8 cellular contexts compared by ENCODE assay signal in the genomic region with DNA sequence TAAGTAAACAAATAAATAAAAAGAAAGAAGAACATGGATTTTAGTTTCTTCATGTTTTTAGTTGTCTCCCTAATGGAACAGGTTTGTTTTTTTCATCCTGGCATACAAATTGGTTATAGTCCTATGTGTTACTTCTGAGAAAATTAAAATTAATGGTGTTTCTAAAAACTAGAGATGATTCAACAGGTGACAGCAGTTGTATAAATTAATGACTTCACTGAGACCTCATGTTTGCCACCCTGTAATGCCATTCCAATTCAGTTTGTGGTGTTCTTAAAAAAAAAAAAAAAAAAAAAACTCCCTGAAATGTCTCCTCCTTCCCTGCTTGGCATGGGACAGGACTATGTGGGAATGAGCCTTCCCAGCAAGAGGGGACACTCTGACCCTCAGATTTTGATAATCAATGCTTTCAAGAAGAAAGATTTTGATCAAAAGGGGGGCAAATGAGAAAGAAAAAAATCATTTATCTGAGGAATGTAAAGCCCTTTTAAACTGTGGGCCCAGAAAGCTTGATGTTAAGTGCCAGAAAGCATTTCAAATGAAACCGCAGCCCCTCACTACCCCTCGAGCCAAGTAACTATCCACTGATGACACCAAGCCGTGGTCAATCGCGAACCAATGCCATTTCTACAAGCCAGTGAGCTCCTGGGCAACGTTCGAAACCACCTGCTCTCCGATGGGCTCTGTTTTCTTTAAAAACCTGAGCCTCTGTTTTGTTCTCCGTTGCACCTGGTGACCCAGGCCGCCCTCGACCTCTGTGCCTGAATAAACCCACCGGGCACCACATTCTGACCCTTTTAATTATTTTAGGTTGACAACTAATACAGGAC. TPM values are rescaled to one million over a fixed set of nuclear protein-coding genes. Genes with fewer than 3 reads are reported as not detected.
DNase-seq lines count a peak whose midpoint lies in the region; ATAC-seq and TF ChIP-seq lines count a peak whose summit lies in the region.

No MANE protein-coding gene starts in this region.

- peak overlapping the region; percentile 58 for H2AFZ ChIP-seq in SK-N-SH (ENCODE audit: low read depth)

- 8% methylated on average over 12 of the region's 12 CpGs for WGBS in SK-N-SH (ENCODE audit: low lambda C conversion rate)

- no peak for TF ChIP-seq RAD21 in SK-N-SH (IDR thresholded peaks at IDR 0.05; ENCODE audit: low read length)

- DNase-seq in SK-N-SH, result no peak
- DNase-seq in activated CD4-positive, alpha-beta memory T cell treated with anti-CD3 and anti-CD28 coated beads, Interleukin-2, amount 10 ng/mL, durations not matched to agents 7 days and 5 days, result no peak
- DNase-seq in NCI-H446 treated with DMSO at 0.1 percent for 48 hours (lab: John Stamatoyannopoulos, UW), result no peak
- no peak for DNase-seq in HPDE6-E6E7 (ENCODE audit: extremely low spot score)

- H3K4me2 ChIP-seq in SK-N-SH, result peak overlapping the region; percentile 93

- H3K4me3 ChIP-seq in SK-N-SH (ENCODE audit: low read depth in 2 of 2, low read length in 1 of 2) (peak overlapping the region; percentile 81 to 86), iPS-11a (ENCODE audit: low read depth, low read length) (peak overlapping the region; percentile 86), stomach smooth muscle (ENCODE audit: low read length in 2 of 2) (peak overlapping the region; percentile 82)

- CTCF ChIA-PET in SK-N-SH (lab: Yijun Ruan, JAX), result interaction anchor here (0.6 to 4.4 kb wide), 17 partner anchors 8 to 649 kb away, joined by 3 to 27 read pairs (median 6); partner anchors contain the start of genes ENTPD8 and NRARP
- CTCF ChIA-PET in activated CD4-positive, alpha-beta memory T cell treated with anti-CD3 and anti-CD28 coated beads, Interleukin-2, amount 10 ng/mL, durations not matched to agents 7 days and 5 days (lab: Charles Lee), result interaction anchor here (0.9 to 2.0 kb wide), 7 partner anchors 11 to 124 kb away, joined by 3 to 19 read pairs (median 4); partner anchors contain the start of gene NSMF

- H3K27ac ChIP-seq in SK-N-SH (ENCODE audit: low read depth in 2 of 2, low read length in 1 of 2) (peak overlapping the region in 1 of 2 experiments; percentile 31; a peak in 1 of 4 replicates), stomach smooth muscle (ENCODE audit: low read length) (no peak overlapping the region)

- peaks cover 17% of the 10 kb centered on the region for H3F3A ChIP-seq in SK-N-SH (replicated peaks; ENCODE audit: insufficient read depth)

- H3K9me3 ChIP-seq in SK-N-SH (no peaks in the 10 kb centered on the region), stomach smooth muscle (ENCODE audit: control insufficient read depth in 2 of 2, low read length in 2 of 2) (no peaks in the 10 kb centered on the region)

- TF ChIP-seq CTCF in SK-N-SH (IDR thresholded peaks at IDR 0.05), result no peak

- no peaks in the 10 kb centered on the region for H3K36me3 Mint-ChIP-seq in activated CD4-positive, alpha-beta memory T cell treated with anti-CD3 and anti-CD28 coated beads, Interleukin-2, amount 10 ng/mL, durations not matched to agents 7 days and 5 days (ENCODE audit: low read depth)

- H3K27ac Mint-ChIP-seq in activated CD4-positive, alpha-beta memory T cell treated with anti-CD3 and anti-CD28 coated beads, Interleukin-2, amount 10 ng/mL, durations not matched to agents 7 days and 5 days, result peak overlapping the region; percentile 50

- peak overlapping the region; percentile 78 for H3K4me3 Mint-ChIP-seq in activated CD4-positive, alpha-beta memory T cell treated with anti-CD3 and anti-CD28 coated beads, Interleukin-2, amount 10 ng/mL, durations not matched to agents 7 days and 5 days

- no peaks in the 10 kb centered on the region for H3K9me2 ChIP-seq in SK-N-SH

- H3K79me2 ChIP-seq in SK-N-SH (ENCODE audit: insufficient read depth), result peaks cover 36% of the 10 kb centered on the region

- H3K27me3 Mint-ChIP-seq in activated CD4-positive, alpha-beta memory T cell treated with anti-CD3 and anti-CD28 coated beads, Interleukin-2, amount 10 ng/mL, durations not matched to agents 7 days and 5 days, result peaks cover 7% of the 10 kb centered on the region

- peak overlapping the region; percentile 71 for H3K9ac ChIP-seq in SK-N-SH
- H3K9ac ChIP-seq in stomach smooth muscle (ENCODE audit: low read length in 2 of 2), result peak overlapping the region; percentile 70 to 73

- TF ChIP-seq EP300 in SK-N-SH (IDR thresholded peaks at IDR 0.05; ENCODE audit: borderline replicate concordance in 1 of 2, low read depth in 1 of 2, low read length in 1 of 2), result no peak

- peaks cover 0 to 21% of the 10 kb centered on the region in 2 experiments; a peak in 2 of 4 replicates for H3K4me1 ChIP-seq in SK-N-SH (ENCODE audit: control insufficient read depth in 1 of 2, insufficient read depth in 2 of 2, low read depth in 1 of 2, low read length in 1 of 2)
- peaks cover 22% of the 10 kb centered on the region for H3K4me1 ChIP-seq in stomach smooth muscle (ENCODE audit: control insufficient read depth, insufficient read depth, low read length)

- H3K4me1 Mint-ChIP-seq in activated CD4-positive, alpha-beta memory T cell treated with anti-CD3 and anti-CD28 coated beads, Interleukin-2, amount 10 ng/mL, durations not matched to agents 7 days and 5 days, result peaks cover 15% of the 10 kb centered on the region

- H3K36me3 ChIP-seq in SK-N-SH (replicated peaks in 1 of 2; ENCODE audit: control insufficient read depth in 1 of 2, insufficient read depth in 2 of 2, low read length in 1 of 2) (no peaks in the 10 kb centered on the region), stomach smooth muscle (ENCODE audit: control insufficient read depth in 2 of 2, insufficient read depth in 2 of 2, low read length in 2 of 2) (no peaks in the 10 kb centered on the region)

- ATAC-seq in SK-N-SH treated with all-trans-retinoic acid at 6 μM for 48 hours (no peak), GM19455 (IDR thresholded peaks at IDR 0.05; ENCODE audit: unreplicated experiment) (no peak)

- H4K20me1 ChIP-seq in SK-N-SH (ENCODE audit: insufficient read depth), result no peaks in the 10 kb centered on the region

- POLR2A ChIA-PET in SK-N-SH (lab: Yijun Ruan, JAX), result interaction anchor here (0.7 to 1.2 kb wide), 2 partner anchors 11 to 221 kb away, joined by 3 read pairs; no protein-coding TSS in a partner anchor
- POLR2A ChIA-PET in activated CD4-positive, alpha-beta memory T cell treated with anti-CD3 and anti-CD28 coated beads, Interleukin-2, amount 10 ng/mL, durations not matched to agents 7 days and 5 days (lab: Charles Lee), result interaction anchor here (0.7 to 1.9 kb wide), 10 partner anchors 9 to 182 kb away, joined by 3 to 15 read pairs (median 6); partner anchors contain the start of genes MRPL41, NRARP, NSMF and PNPLA7

- H3K9me3 Mint-ChIP-seq in activated CD4-positive, alpha-beta memory T cell treated with anti-CD3 and anti-CD28 coated beads, Interleukin-2, amount 10 ng/mL, durations not matched to agents 7 days and 5 days, result no peaks in the 10 kb centered on the region

- H3K27me3 ChIP-seq in SK-N-SH (ENCODE audit: insufficient read depth) (no peaks in the 10 kb centered on the region), stomach smooth muscle (ENCODE audit: control insufficient read depth in 1 of 2, insufficient read depth in 2 of 2, low read length in 2 of 2) (no peaks in the 10 kb centered on the region)

TF ChIP-seq in SK-N-SH treated with all-trans-retinoic acid at 6 μM for 48 hours, 23 proteins besides CTCF, POLR2A, EP300 and RAD21 (continues in another document):
- no peak for TF ChIP-seq ISL1 (CRISPR knock-in tag; IDR thresholded peaks at IDR 0.05)
- no peak for TF ChIP-seq ZFP30 (CRISPR knock-in tag; IDR thresholded peaks at IDR 0.05)
- no peak for TF ChIP-seq CSDC2 (CRISPR knock-in tag; IDR thresholded peaks at IDR 0.05)
- no peak for TF ChIP-seq SNAI2 (CRISPR knock-in tag; IDR thresholded peaks at IDR 0.05)
- no peak for TF ChIP-seq ZFP3 (CRISPR knock-in tag; IDR thresholded peaks at IDR 0.05)
- TF ChIP-seq, protein P1, sequence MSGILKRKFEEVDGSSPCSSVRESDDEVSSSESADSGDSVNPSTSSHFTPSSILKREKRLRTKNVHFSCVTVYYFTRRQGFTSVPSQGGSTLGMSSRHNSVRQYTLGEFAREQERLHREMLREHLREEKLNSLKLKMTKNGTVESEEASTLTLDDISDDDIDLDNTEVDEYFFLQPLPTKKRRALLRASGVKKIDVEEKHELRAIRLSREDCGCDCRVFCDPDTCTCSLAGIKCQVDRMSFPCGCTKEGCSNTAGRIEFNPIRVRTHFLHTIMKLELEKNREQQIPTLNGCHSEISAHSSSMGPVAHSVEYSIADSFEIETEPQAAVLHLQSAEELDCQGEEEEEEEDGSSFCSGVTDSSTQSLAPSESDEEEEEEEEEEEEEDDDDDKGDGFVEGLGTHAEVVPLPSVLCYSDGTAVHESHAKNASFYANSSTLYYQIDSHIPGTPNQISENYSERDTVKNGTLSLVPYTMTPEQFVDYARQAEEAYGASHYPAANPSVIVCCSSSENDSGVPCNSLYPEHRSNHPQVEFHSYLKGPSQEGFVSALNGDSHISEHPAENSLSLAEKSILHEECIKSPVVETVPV (CRISPR knock-in tag; IDR thresholded peaks at IDR 0.05), result no peak
- TF ChIP-seq GLIS3 (CRISPR knock-in tag; IDR thresholded peaks at IDR 0.05), result no peak
- no peak for TF ChIP-seq PPARA (CRISPR knock-in tag; IDR thresholded peaks at IDR 0.05; ENCODE audit: borderline replicate concordance)
- TF ChIP-seq ESRRG (CRISPR knock-in tag; IDR thresholded peaks at IDR 0.05), result no peak

RNA-seq across cellular contexts. Expression of gene EXD3, which starts 0.9 kb away (rescaled TPM):
- polyA plus RNA-seq in SK-N-SH (2012; rRNA removed), result 11.5 and 14.2 TPM in 2 replicates
- 5.2 and 7.4 TPM in 2 replicates for polyA plus RNA-seq in SK-N-SH (2012; cell fraction: cytosol; rRNA removed)
- 50.1 and 63.9 TPM in 2 replicates for polyA plus RNA-seq in SK-N-SH (2012; cell fraction: nucleus; rRNA removed)
- total RNA-seq in activated CD4-positive, alpha-beta memory T cell treated with anti-CD3 and anti-CD28 coated beads, Interleukin-2, amount 10 ng/mL, durations not matched to agents 7 days and 5 days, result 10 to 100 TPM; 17.9 to 18.1 TPM

RNA-seq across cellular contexts. Expression of gene NOXA1, which starts 1.1 kb away (rescaled TPM):
- 0.39 and 0.67 TPM in 2 replicates for polyA plus RNA-seq in SK-N-SH (2012; rRNA removed)
- polyA plus RNA-seq in SK-N-SH (2012; cell fraction: cytosol; rRNA removed), result 0.12 and 0.22 TPM in 2 replicates
- 5.1 and 9.4 TPM in 2 replicates for polyA plus RNA-seq in SK-N-SH (2012; cell fraction: nucleus; rRNA removed)
- total RNA-seq in activated CD4-positive, alpha-beta memory T cell treated with anti-CD3 and anti-CD28 coated beads, Interleukin-2, amount 10 ng/mL, durations not matched to agents 7 days and 5 days, result under 1 TPM; 0.50 to 0.73 TPM

RNA-seq across cellular contexts. Expression of gene ENTPD8, which starts 19.1 kb away (rescaled TPM):
- polyA plus RNA-seq in SK-N-SH (2012; rRNA removed), result 0.18 and 0.30 TPM in 2 replicates
- 0.03 and 0.12 TPM in 2 replicates for polyA plus RNA-seq in SK-N-SH (2012; cell fraction: cytosol; rRNA removed)
- 2.2 and 2.6 TPM in 2 replicates for polyA plus RNA-seq in SK-N-SH (2012; cell fraction: nucleus; rRNA removed)
- total RNA-seq in activated CD4-positive, alpha-beta memory T cell treated with anti-CD3 and anti-CD28 coated beads, Interleukin-2, amount 10 ng/mL, durations not matched to agents 7 days and 5 days, result not detected

RNA-seq across cellular contexts. Expression of gene NSMF, which starts 37.1 kb away (rescaled TPM):
- 58.6 and 58.8 TPM in 2 replicates for polyA plus RNA-seq in SK-N-SH (2012; rRNA removed)
- 23.7 and 36.2 TPM in 2 replicates for polyA plus RNA-seq in SK-N-SH (2012; cell fraction: cytosol; rRNA removed)
- polyA plus RNA-seq in SK-N-SH (2012; cell fraction: nucleus; rRNA removed), result 185 and 220 TPM in 2 replicates
- total RNA-seq in activated CD4-positive, alpha-beta memory T cell treated with anti-CD3 and anti-CD28 coated beads, Interleukin-2, amount 10 ng/mL, durations not matched to agents 7 days and 5 days, result 10 to 100 TPM; 29.0 to 31.9 TPM
